Comparison of ENCODE assay signal across 23 cellular contexts in genomic region chr1:237859014-237859413, GRCh38. TPM values are rescaled to one million over a fixed set of nuclear protein-coding genes. Genes with fewer than 3 reads are reported as not detected.
A peak's percentile ranks its signal among the peaks of the same experiment; 100 is the strongest.
DNase-seq lines count a peak whose midpoint lies in the region; ATAC-seq and TF ChIP-seq lines count a peak whose summit lies in the region.
"Had no signal": no experiment of that assay in that cellular context is flagged by ENCODE, and none has a peak within 500 bp of the region (broad histone marks: within the 10 kb centered on the region; RNA-seq: fewer than 3 reads in every experiment).

No MANE protein-coding gene starts in this region.

- no peak for TF ChIP-seq CTCF in MCF 10A (IDR thresholded peaks at IDR 0.05; ENCODE audit: unreplicated experiment)
- no peak for TF ChIP-seq CTCF in breast epithelium (IDR thresholded peaks at IDR 0.05)
- no peak for TF ChIP-seq CTCF in epithelial cell of esophagus (IDR thresholded peaks at IDR 0.05; ENCODE audit: insufficient read depth, low read depth, low read length, missing control alignments)

- intact Hi-C loops in MCF 10A (cut with micrococcal nuclease) (loop anchor here (10.0 kb wide), 1 partner anchor 1266 kb away; no protein-coding TSS in a partner anchor), breast epithelium (cut with DNase I; ENCODE audit: low total_unique reads) (no loop called here)

- H3K27me3 Mint-ChIP-seq in MCF 10A (ENCODE audit: insufficient read depth, unreplicated experiment) = no peaks in the 10 kb centered on the region
- H3K27me3 Mint-ChIP-seq: CD8-positive, alpha-beta memory T cell had no signal

- POLR2A ChIA-PET in MCF 10A (lab: Yijun Ruan, JAX) = interaction anchor here (1.6 kb wide), 1 partner anchor 12 kb away, joined by 5 read pairs; no protein-coding TSS in a partner anchor

- no peaks in the 10 kb centered on the region for H3K36me3 Mint-ChIP-seq in MCF 10A (ENCODE audit: insufficient read depth, unreplicated experiment)
- H3K36me3 Mint-ChIP-seq: CD14-positive monocyte; CD8-positive, alpha-beta memory T cell had no signal

- no peaks in the 10 kb centered on the region for H3K27me3 ChIP-seq in breast epithelium
- H3K27me3 ChIP-seq: BE2C; BLaER1 treated with 17β-estradiol and CSF1 and Interleukin-3, amounts not matched to agents 10 nM and 100 nM had no signal

- no peak overlapping the region for H3K27ac ChIP-seq in breast epithelium
- H3K27ac ChIP-seq: A549; BLaER1 treated with 17β-estradiol and CSF1 and Interleukin-3, amounts not matched to agents 10 nM and 100 nM had no signal

- no peaks in the 10 kb centered on the region for H3K4me1 ChIP-seq in breast epithelium
- H3K4me1 ChIP-seq: A549, BE2C had no signal

- CTCF ChIA-PET in MCF 10A (lab: Yijun Ruan, JAX) = interaction anchor here (0.6 to 11.4 kb wide), 13 partner anchors 5 to 1093 kb away, joined by 3 to 167 read pairs (median 3); no protein-coding TSS in a partner anchor

- H3K9me3 ChIP-seq in breast epithelium = no peaks in the 10 kb centered on the region
- H3K9me3 ChIP-seq: A549, BE2C had no signal

- TF ChIP-seq POLR2A in breast epithelium (IDR thresholded peaks at IDR 0.05) = no peak

- no peaks in the 10 kb centered on the region for H3K36me3 ChIP-seq in breast epithelium
- H3K36me3 ChIP-seq: BE2C; BLaER1 treated with 17β-estradiol and CSF1 and Interleukin-3, amounts not matched to agents 10 nM and 100 nM had no signal

- no peaks in the 10 kb centered on the region for H3K9me3 Mint-ChIP-seq in MCF 10A (ENCODE audit: unreplicated experiment)
- H3K9me3 Mint-ChIP-seq: CD14-positive monocyte; CD4-positive, alpha-beta T cell had no signal

- no peak overlapping the region for H3K4me3 Mint-ChIP-seq in MCF 10A (ENCODE audit: unreplicated experiment)
- H3K4me3 Mint-ChIP-seq: CD14-positive monocyte; CD4-positive, alpha-beta T cell; CD8-positive, alpha-beta memory T cell had no signal

- DNase-seq in MCF 10A (ENCODE audit: unreplicated experiment) (peak; percentile 14), breast epithelium (ENCODE audit: low spot score in 2 of 2) (no peak), NCI-H69 (lab: John Stamatoyannopoulos, UW) (peak; percentile 53), epithelial cell of esophagus (ENCODE audit: low read depth) (peak; percentile 66)
- DNase-seq in stimulated activated CD4-positive, alpha-beta T cell treated with anti-CD3 and anti-CD28 coated beads, Interleukin-2, amount 100 ng/mL, for 48 hours = no peak
- DNase-seq: 8988T; ACHN; AML-193; BE2C; CD4-positive, alpha-beta T cell; CD8-positive, alpha-beta memory T cell; DMS 273 treated with DMSO at 0.1 percent for 48 hours; DMS79; EL; GDM1; H7 had no signal

- no TSS peak for BruUV-seq in MCF 10A (replicated peaks; lab: Mats Ljungman, UMichigan)

- H3K4me3 ChIP-seq in breast epithelium = no peak overlapping the region
- H3K4me3 ChIP-seq in epithelial cell of esophagus (ENCODE audit: low read length) = no peak overlapping the region
- H3K4me3 ChIP-seq: A549; BLaER1 treated with 17β-estradiol and CSF1 and Interleukin-3, amounts not matched to agents 10 nM and 100 nM had no signal

- ATAC-seq in HG02763 (IDR thresholded peaks at IDR 0.05; ENCODE audit: unreplicated experiment) = no peak
- no peak for ATAC-seq in GM18517 (IDR thresholded peaks at IDR 0.05; ENCODE audit: unreplicated experiment)
- ATAC-seq: A549, HCT116 had no signal

- no peak overlapping the region for H3K27ac Mint-ChIP-seq in MCF 10A (ENCODE audit: low read depth, unreplicated experiment)
- H3K27ac Mint-ChIP-seq: CD14-positive monocyte; CD4-positive, alpha-beta T cell had no signal

- H3K4me1 Mint-ChIP-seq in MCF 10A (ENCODE audit: insufficient read depth, unreplicated experiment) = no peaks in the 10 kb centered on the region

RNA-seq across cellular contexts. Expression of gene ZP4, which starts 31.7 kb away (rescaled TPM):
- not detected in 2 replicates for total RNA-seq in MCF 10A (2022)
- not detected for total RNA-seq in breast epithelium
- total RNA-seq: CD4-positive, alpha-beta T cell; CD8-positive, alpha-beta memory T cell; H1; H7 had no signal

Comparison
In these comparisons a context has a peak if more than half of its experiments do, and no peak if none do; other contexts are left out.
1. DNase-seq: peak in MCF 10A (single experiment), NCI-H69 (single experiment) and epithelial cell of esophagus (single experiment); none in breast epithelium (0 of 2) and stimulated activated CD4-positive, alpha-beta T cell treated with anti-CD3 and anti-CD28 coated beads, Interleukin-2, amount 100 ng/mL, for 48 hours (0 of 2).